10 cellular contexts compared by ENCODE assay signal in genomic region chr2:65030933-65031332, GRCh38. TPM values are rescaled to one million over a fixed set of nuclear protein-coding genes. Genes with fewer than 3 reads are reported as not detected.
DNase-seq lines count a peak whose midpoint lies in the region; ATAC-seq and TF ChIP-seq lines count a peak whose summit lies in the region.
"Had no signal": no experiment of that assay in that cellular context is flagged by ENCODE, and none has a peak within 500 bp of the region (broad histone marks: within the 10 kb centered on the region; RNA-seq: fewer than 3 reads in every experiment).

No MANE protein-coding gene starts in this region.

- no peak overlapping the region for H3K4me3 Mint-ChIP-seq in activated CD4-positive, alpha-beta T cell treated with anti-CD3 and anti-CD28 coated beads, Interleukin-2, amount 10 ng/mL, durations not matched to agents 7 days and 5 days
- H3K4me3 Mint-ChIP-seq in endodermal cell = no peak overlapping the region

- TF ChIP-seq CTCF in transverse colon (IDR thresholded peaks at IDR 0.05) = no peak
- no peak for TF ChIP-seq CTCF in endodermal cell (conservative IDR thresholded peaks at IDR 0.05)

- in situ Hi-C loops in transverse colon (cut with MboI; ENCODE audit: low pct_ligation_motif_present in 1 of 4, low pct_unique_long_range_greater_than_20kb in 1 of 4, low sequenced_read_pairs in 3 of 4) = loop anchor here in 1 of 4 donors (25.0 kb wide), 1 partner anchor 394 kb away; no protein-coding TSS in a partner anchor

- no peaks in the 10 kb centered on the region for H3K9me2 ChIP-seq in Karpas-422 (replicated peaks; ENCODE audit: insufficient read depth, low read length)

- peak overlapping the region; percentile 98 for H3K27ac ChIP-seq in Karpas-422 (ENCODE audit: low read length)
- no peak overlapping the region for H3K27ac ChIP-seq in duodenal mucosa (ENCODE audit: low read depth, low read length)
- peak overlapping the region; percentile 67 to 92 (median 86) for H3K27ac ChIP-seq in transverse colon
- H3K27ac ChIP-seq in endodermal cell (ENCODE audit: low read depth, low read length) = no peak overlapping the region

- WGBS in transverse colon (ENCODE audit: low coverage in 1 of 2), 2 donors = 38 to 42% methylated on average over 3 of the region's 3 CpGs
- WGBS in endodermal cell (ENCODE audit: insufficient coverage in 1 of 2, insufficient read length in 1 of 2), 2 experiments = 88 to 94% methylated on average over 3 of the region's 3 CpGs

- no peak for DNase-seq in activated CD4-positive, alpha-beta T cell treated with anti-CD3 and anti-CD28 coated beads, Interleukin-2, amount 10 ng/mL, durations not matched to agents 7 days and 5 days
- no peak for DNase-seq in activated CD4-positive, alpha-beta T cell treated with anti-CD3 and anti-CD28 coated beads, Interleukin-2, amount 50 U/mL, for 1 hour
- DNase-seq in Karpas-422 = peak; percentile 61
- DNase-seq in transverse colon = no peak
- DNase-seq in endodermal cell = no peak
- DNase-seq in mucosa of gallbladder (ENCODE audit: low spot score) = no peak
- DNase-seq: activated naive CD8-positive, alpha-beta T cell treated with anti-CD3 and anti-CD28 coated beads, Interleukin-2, amount 10 ng/mL, durations not matched to agents 7 days and 5 days; DMS 273 treated with DMSO at 0.1 percent for 48 hours had no signal

- peaks cover 39% of the 10 kb centered on the region for H3K79me2 ChIP-seq in Karpas-422 (ENCODE audit: low read length)

- no peaks in the 10 kb centered on the region for H4K20me1 ChIP-seq in Karpas-422 (ENCODE audit: insufficient read depth, low read depth, low read length)

- TF ChIP-seq EP300 in transverse colon (IDR thresholded peaks at IDR 0.05; ENCODE audit: low read depth) = no peak

- H3K36me3 Mint-ChIP-seq in activated CD4-positive, alpha-beta T cell treated with anti-CD3 and anti-CD28 coated beads, Interleukin-2, amount 10 ng/mL, durations not matched to agents 7 days and 5 days (ENCODE audit: low read depth) = no peaks in the 10 kb centered on the region
- peaks cover 1% of the 10 kb centered on the region for H3K36me3 Mint-ChIP-seq in endodermal cell (ENCODE audit: low read depth)

- peaks cover 23% of the 10 kb centered on the region for H3K36me3 ChIP-seq in Karpas-422 (ENCODE audit: insufficient read depth, low read length)
- H3K36me3 ChIP-seq in duodenal mucosa (ENCODE audit: control insufficient read depth in 1 of 2, insufficient read depth in 2 of 2, low read length in 2 of 2) = no peaks in the 10 kb centered on the region
- H3K36me3 ChIP-seq in transverse colon = no peaks in the 10 kb centered on the region
- H3K36me3 ChIP-seq in endodermal cell (ENCODE audit: control insufficient read depth, insufficient read depth, low read length) = no peaks in the 10 kb centered on the region

- H3K9me3 ChIP-seq in Karpas-422 (ENCODE audit: low read length) (no peaks in the 10 kb centered on the region), duodenal mucosa (ENCODE audit: control insufficient read depth in 1 of 2, low read length in 2 of 2) (no peaks in the 10 kb centered on the region), transverse colon (no peaks in the 10 kb centered on the region), endodermal cell (ENCODE audit: control insufficient read depth, low read length) (no peaks in the 10 kb centered on the region)

- H3K27me3 Mint-ChIP-seq in activated CD4-positive, alpha-beta T cell treated with anti-CD3 and anti-CD28 coated beads, Interleukin-2, amount 10 ng/mL, durations not matched to agents 7 days and 5 days = no peaks in the 10 kb centered on the region
- H3K27me3 Mint-ChIP-seq in endodermal cell (ENCODE audit: insufficient read depth) = no peaks in the 10 kb centered on the region
- H3K27me3 Mint-ChIP-seq: activated naive CD8-positive, alpha-beta T cell treated with anti-CD3 and anti-CD28 coated beads, Interleukin-2, amount 10 ng/mL, durations not matched to agents 7 days and 5 days had no signal

- CTCF ChIA-PET in activated CD4-positive, alpha-beta T cell treated with anti-CD3 and anti-CD28 coated beads, Interleukin-2, amount 10 ng/mL, durations not matched to agents 7 days and 5 days (lab: Charles Lee) = interaction anchor here (1.2 to 5.0 kb wide), 2 partner anchors 107 to 113 kb away, joined by 3 to 26 read pairs; no protein-coding TSS in a partner anchor

- H3K27me3 ChIP-seq in Karpas-422 (ENCODE audit: low read length) (no peaks in the 10 kb centered on the region), duodenal mucosa (ENCODE audit: control insufficient read depth in 1 of 2, insufficient read depth in 2 of 2, low read length in 2 of 2) (no peaks in the 10 kb centered on the region), transverse colon (no peaks in the 10 kb centered on the region), endodermal cell (ENCODE audit: control insufficient read depth, insufficient read depth, low read length, poor library complexity, severe bottlenecking) (no peaks in the 10 kb centered on the region)

- H3K9me3 Mint-ChIP-seq in activated CD4-positive, alpha-beta T cell treated with anti-CD3 and anti-CD28 coated beads, Interleukin-2, amount 10 ng/mL, durations not matched to agents 7 days and 5 days = no peaks in the 10 kb centered on the region
- no peaks in the 10 kb centered on the region for H3K9me3 Mint-ChIP-seq in endodermal cell
- H3K9me3 Mint-ChIP-seq: activated naive CD8-positive, alpha-beta T cell treated with anti-CD3 and anti-CD28 coated beads, Interleukin-2, amount 10 ng/mL, durations not matched to agents 7 days and 5 days had no signal

- peak overlapping the region; percentile 14 for H3K27ac Mint-ChIP-seq in activated CD4-positive, alpha-beta T cell treated with anti-CD3 and anti-CD28 coated beads, Interleukin-2, amount 10 ng/mL, durations not matched to agents 7 days and 5 days
- H3K27ac Mint-ChIP-seq in endodermal cell = no peak overlapping the region
- H3K27ac Mint-ChIP-seq: activated naive CD8-positive, alpha-beta T cell treated with anti-CD3 and anti-CD28 coated beads, Interleukin-2, amount 10 ng/mL, durations not matched to agents 7 days and 5 days had no signal

- H3K4me2 ChIP-seq in Karpas-422 (ENCODE audit: low read depth, low read length, poor library complexity, severe bottlenecking) = peak overlapping the region; percentile 95

- H3K4me1 ChIP-seq in Karpas-422 (ENCODE audit: low read length) (peaks cover 79% of the 10 kb centered on the region), duodenal mucosa (ENCODE audit: control insufficient read depth in 1 of 2, insufficient read depth in 2 of 2, low read length in 2 of 2) (peaks cover 25 to 27% of the 10 kb centered on the region in 2 donors), transverse colon (peaks cover 4 to 60% (median 24%) of the 10 kb centered on the region in 4 donors), endodermal cell (ENCODE audit: control insufficient read depth, insufficient read depth, low read length) (no peaks in the 10 kb centered on the region)

- H3K9ac ChIP-seq in Karpas-422 (ENCODE audit: low read length) (peak overlapping the region; percentile 86), duodenal mucosa (ENCODE audit: low read depth in 1 of 2, low read length in 2 of 2) (peak overlapping the region; percentile 51 to 55), endodermal cell (ENCODE audit: extremely low read depth, low read length, poor library complexity, severe bottlenecking) (no peak overlapping the region)

- intact Hi-C loops in transverse colon (cut with DNase I; ENCODE audit: low total_unique reads) = no loop called here

- no peak for TF ChIP-seq POLR2A in transverse colon (IDR thresholded peaks at IDR 0.05)

- H2AFZ ChIP-seq in Karpas-422 (ENCODE audit: low read length) = no peak overlapping the region

- peak overlapping the region; percentile 70 for H3K4me3 ChIP-seq in Karpas-422 (ENCODE audit: low read length)
- peak overlapping the region; percentile 57 for H3K4me3 ChIP-seq in duodenal mucosa (ENCODE audit: low read depth in 1 of 2, low read length in 2 of 2)
- peak overlapping the region in 1 of 4 donors; percentile 14 for H3K4me3 ChIP-seq in transverse colon
- no peak overlapping the region for H3K4me3 ChIP-seq in endodermal cell (ENCODE audit: low read length)

- ATAC-seq in GM21786 (IDR thresholded peaks at IDR 0.05; ENCODE audit: unreplicated experiment) = no peak

- H3K4me1 Mint-ChIP-seq in activated CD4-positive, alpha-beta T cell treated with anti-CD3 and anti-CD28 coated beads, Interleukin-2, amount 10 ng/mL, durations not matched to agents 7 days and 5 days = peaks cover 24% of the 10 kb centered on the region
- H3K4me1 Mint-ChIP-seq in endodermal cell = no peaks in the 10 kb centered on the region

- POLR2A ChIA-PET in activated CD4-positive, alpha-beta T cell treated with anti-CD3 and anti-CD28 coated beads, Interleukin-2, amount 10 ng/mL, durations not matched to agents 7 days and 5 days (lab: Charles Lee) = no interaction called here

RNA-seq across cellular contexts. Expression of gene CEP68, which starts 25.3 kb away (rescaled TPM):
- total RNA-seq in activated CD4-positive, alpha-beta T cell treated with anti-CD3 and anti-CD28 coated beads, Interleukin-2, amount 10 ng/mL, durations not matched to agents 7 days and 5 days = 1 to 10 TPM; 9.0 to 9.2 TPM
- total RNA-seq in Karpas-422 (2014; rRNA removed; shearing (Covaris generic); ENCODE audit: low replicate concordance) = 23.4 and 25.8 TPM in 2 replicates
- total RNA-seq in transverse colon (10 to 100 TPM; 11.6 to 32.2 (median 15.9) TPM), endodermal cell (10 to 100 TPM; 13.7 to 17.7 TPM), mucosa of gallbladder (21.7 TPM)
- 18.0 TPM for polyA plus RNA-seq in endodermal cell (2013, experiment 1 of 2)
- 17.7 TPM for polyA plus RNA-seq in endodermal cell (2013, experiment 2 of 2)

RNA-seq across cellular contexts. Expression of gene SLC1A4, which starts 41.7 kb away (rescaled TPM):
- 10 to 100 TPM; 50.1 to 54.6 TPM for total RNA-seq in activated CD4-positive, alpha-beta T cell treated with anti-CD3 and anti-CD28 coated beads, Interleukin-2, amount 10 ng/mL, durations not matched to agents 7 days and 5 days
- total RNA-seq in Karpas-422 (2014; rRNA removed; shearing (Covaris generic); ENCODE audit: low replicate concordance) = 114 and 120 TPM in 2 replicates
- total RNA-seq in transverse colon (10 to 100 TPM in 1 of 4 donors, 1 to 10 TPM in 3; 5.9 to 18.7 (median 9.1) TPM), endodermal cell (1 to 10 TPM in 1 of 2 donors, under 1 TPM in 1; 0.07 to 1.9 TPM), mucosa of gallbladder (14.3 TPM)
- polyA plus RNA-seq in endodermal cell (2013, experiment 1 of 2) = 6.9 TPM
- polyA plus RNA-seq in endodermal cell (2013, experiment 2 of 2) = 6.4 TPM

Comparison
In these comparisons a context has a peak if more than half of its experiments do, and no peak if none do; other contexts are left out.
1. H3K27ac ChIP-seq: peak in Karpas-422 (single experiment) and transverse colon (4 of 4); none in duodenal mucosa (single experiment) and endodermal cell (single experiment).